ENCODE assay signal across 35 cellular contexts in the genomic region with DNA sequence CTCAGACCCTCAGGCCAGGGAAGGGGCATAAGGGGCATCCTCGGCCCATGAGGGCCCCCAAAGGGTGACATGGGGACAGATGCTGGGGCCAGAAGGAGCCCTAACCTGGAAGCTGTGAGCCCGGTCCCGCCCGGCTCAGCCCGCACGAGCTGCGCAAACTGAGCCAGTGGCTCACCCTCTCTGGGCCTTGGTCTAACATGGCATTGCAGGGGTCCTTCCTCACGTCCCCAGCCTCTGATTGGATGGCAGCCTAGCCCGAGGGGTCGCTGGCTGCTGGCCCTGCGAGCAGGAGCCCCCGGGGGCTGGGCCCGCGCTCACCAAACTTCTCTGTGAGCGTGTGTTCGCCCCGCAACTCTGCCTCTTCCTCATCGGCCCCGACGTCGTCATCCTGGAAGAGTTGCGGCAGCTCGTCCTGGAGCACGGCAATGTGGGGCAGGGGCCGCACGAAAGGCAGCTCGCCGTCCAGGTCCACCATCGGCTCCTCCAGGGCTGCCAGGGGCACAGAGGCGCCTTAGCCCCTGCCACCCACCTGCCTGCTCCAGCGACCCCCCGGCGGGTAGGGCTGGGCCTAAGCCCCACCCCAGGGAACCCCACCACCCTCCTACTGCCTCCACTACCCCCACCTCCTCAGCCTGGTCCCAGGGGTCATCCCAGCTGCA. TPM values are rescaled to one million over a fixed set of nuclear protein-coding genes. Genes with fewer than 3 reads are reported as not detected.
"Had no signal": no experiment of that assay in that cellular context is flagged by ENCODE, and none has a peak within 500 bp of the region (broad histone marks: within the 10 kb centered on the region; RNA-seq: fewer than 3 reads in every experiment).

No MANE protein-coding gene starts in this region.

- ATAC-seq: activated CD8-positive, alpha-beta T cell treated with anti-CD3 and anti-CD28 coated beads for 36 hours; activated naive CD4-positive, alpha-beta T cell treated with anti-CD3 and anti-CD28 coated beads, Interleukin-2, amount 50 U/mL, for 72 hours; activated T-cell treated with anti-CD3 and anti-CD28 coated beads, Interleukin-2, amount 50 U/mL, for 4 hours; activated T-cell treated with anti-CD3 and anti-CD28 coated beads, Interleukin-2, amount 50 U/mL, for 72 hours; activated T-helper 17 cell treated with anti-CD3 and anti-CD28 coated beads, Interleukin-2, amount 50 U/mL, for 72 hours; body of pancreas had no signal

- H3K4me1 ChIP-seq: adrenal gland, body of pancreas, breast epithelium had no signal

- H3K4me3 ChIP-seq: adrenal gland, body of pancreas, breast epithelium had no signal

- H3K36me3 ChIP-seq: adrenal gland, brain microvascular endothelial cell, breast epithelium had no signal

- FAIRE-seq: astrocyte, TTC549 had no signal

- H3K9me3 ChIP-seq: adrenal gland, body of pancreas, breast epithelium had no signal

- H3K27ac ChIP-seq: adrenal gland, body of pancreas, brain microvascular endothelial cell, breast epithelium, VCaP had no signal

- DNase-seq: activated B cell treated with CpG ODN at 0.5 μM for 24 hours; activated CD4-positive, alpha-beta memory T cell treated with anti-CD3 and anti-CD28 coated beads for 36 hours; activated CD4-positive, alpha-beta T cell treated with anti-CD3 and anti-CD28 coated beads for 4 hours; activated CD4-positive, alpha-beta T cell treated with anti-CD3 and anti-CD28 coated beads, Interleukin-2, amount 10 ng/mL, durations not matched to agents 24 days and 14 days; activated CD4-positive, alpha-beta T cell treated with anti-CD3 and anti-CD28 coated beads, Interleukin-2, amount 50 U/mL, for 1 hour; activated CD4-positive, alpha-beta T cell treated with anti-CD3 and anti-CD28 coated beads, Interleukin-2, amount 50 U/mL, for 4 hours; activated CD4-positive, CD25-positive, alpha-beta regulatory T cell treated with anti-CD3 and anti-CD28 coated beads, Interleukin-2, amount 50 U/mL, for 72 hours; activated CD8-positive, alpha-beta memory T cell treated with anti-CD3 and anti-CD28 coated beads, Interleukin-2, amount 50 U/mL, for 4 hours; activated CD8-positive, alpha-beta T cell treated with anti-CD3 and anti-CD28 coated beads for 36 hours; activated effector memory CD4-positive, alpha-beta T cell treated with anti-CD3 and anti-CD28 coated beads, Interleukin-2, amount 50 U/mL, for 16 hours; activated gamma-delta T cell treated with Interleukin-2 at 50 U/mL for 16 hours; activated naive CD4-positive, alpha-beta T cell; activated naive CD4-positive, alpha-beta T cell treated with anti-CD3 and anti-CD28 coated beads for 36 hours; activated naive CD4-positive, alpha-beta T cell treated with anti-CD3 and anti-CD28 coated beads, Interleukin-2, amount 50 U/mL, for 16 hours; activated naive CD8-positive, alpha-beta T cell treated with anti-CD3 and anti-CD28 coated beads for 36 hours; activated T-cell treated with anti-CD3 and anti-CD28 coated beads for 4 hours; activated T-cell treated with anti-CD3 and anti-CD28 coated beads, Interleukin-2, amount 50 U/mL, for 1 hour; activated T-cell treated with anti-CD3 and anti-CD28 coated beads, Interleukin-2, amount 50 U/mL, for 4 hours; activated T-cell treated with anti-CD3 and anti-CD28 coated beads, Interleukin-2, amount 50 U/mL, for 72 hours; adrenal gland; amniotic stem cell; aorta; body of pancreas; brain microvascular endothelial cell; cerebellar nuclear complex; T-helper 1 cell; T-helper 2 cell; T-helper 9 cell had no signal

- H3K27me3 ChIP-seq: adrenal gland, body of pancreas, brain microvascular endothelial cell, breast epithelium had no signal

RNA-seq across cellular contexts. Expression of a gene that starts 54.4 kb away (rescaled TPM):
- total RNA-seq: activated B cell treated with CpG ODN at 0.5 μM for 24 hours; activated CD4-positive, alpha-beta T cell treated with anti-CD3 and anti-CD28 coated beads, Interleukin-2, amount 10 ng/mL, durations not matched to agents 24 days and 14 days; activated CD8-positive, alpha-beta T cell treated with anti-CD3 and anti-CD28 coated beads for 36 hours; activated T-helper 1 cell treated with anti-CD3 and anti-CD28 coated beads, Interleukin-12 subunit alpha, Interleukin-12 subunit beta, Interleukin-2, Interleukin-4 antibody, amounts not matched to agents 30 ng/mL and 10 ng/mL and 1 ng/mL, durations not matched to agents 14 hours and 24 hours and 36 hours had no signal
